Comparison of ENCODE assay signal across 27 cellular contexts in genomic region chr7:130461256-130461655, GRCh38.
"Had no signal": no experiment of that assay in that cellular context is flagged by ENCODE, and none has a peak within 500 bp of the region (broad histone marks: within the 10 kb centered on the region; RNA-seq: fewer than 3 reads in every experiment).

No MANE protein-coding gene starts in this region.

- ATAC-seq: activated CD4-positive, alpha-beta T cell treated with anti-CD3 and anti-CD28 coated beads for 36 hours; activated CD8-positive, alpha-beta memory T cell treated with anti-CD3 and anti-CD28 coated beads, Interleukin-2, amount 10 ng/mL, durations not matched to agents 7 days and 5 days; activated CD8-positive, alpha-beta T cell treated with anti-CD3 and anti-CD28 coated beads, Interleukin-2, amount 10 ng/mL, durations not matched to agents 7 days and 5 days; esophagus mucosa; gastroesophageal sphincter; left colon; psoas muscle; stimulated activated naive B cell treated with anti-CD40 and anti-IgM and Interleukin-4, amounts not matched to agents 10 μg/mL and 1 μg/mL and 100 μg/mL, for 72 hours; upper lobe of right lung had no signal

- DNase-seq: activated CD4-positive, alpha-beta T cell treated with anti-CD3 and anti-CD28 coated beads for 36 hours; activated CD4-positive, CD25-positive, alpha-beta regulatory T cell; activated CD8-positive, alpha-beta memory T cell treated with anti-CD3 and anti-CD28 coated beads, Interleukin-2, amount 10 ng/mL, durations not matched to agents 7 days and 5 days; activated CD8-positive, alpha-beta T cell treated with anti-CD3 and anti-CD28 coated beads, Interleukin-2, amount 10 ng/mL, durations not matched to agents 7 days and 5 days; activated naive CD4-positive, alpha-beta T cell; activated naive CD8-positive, alpha-beta T cell treated with anti-CD3 and anti-CD28 coated beads for 36 hours; activated T-cell treated with anti-CD3 and anti-CD28 coated beads, Interleukin-2, amount 50 U/mL, for 48 hours; brain microvascular endothelial cell; cortex of kidney; hippocampal formation; left colon; mammary epithelial cell; psoas muscle; stimulated activated CD4-positive, alpha-beta T cell treated with anti-CD3 and anti-CD28 coated beads, Interleukin-1b, Interleukin-23, amount 100 ng/mL, for 48 hours; stimulated activated CD4-positive, alpha-beta T cell treated with anti-CD3 and anti-CD28 coated beads, Interleukin-4, amount 100 ng/mL, for 4 hours; stimulated activated naive B cell treated with anti-CD40 and anti-IgM and Interleukin-4, amounts not matched to agents 10 μg/mL and 1 μg/mL and 100 μg/mL, for 72 hours; stomach; tibial artery; upper lobe of right lung had no signal

- H3K4me3 ChIP-seq: ascending aorta, gastroesophageal sphincter, psoas muscle, right atrium auricular region, smooth muscle cell, stomach, suprapubic skin, tibial artery, upper lobe of right lung had no signal

- H3K27me3 ChIP-seq: ascending aorta, brain microvascular endothelial cell, gastroesophageal sphincter, neutrophil, right atrium auricular region, stomach, suprapubic skin, tibial artery, upper lobe of right lung had no signal

- H3K79me2 ChIP-seq: parathyroid adenoma had no signal

- H3K9ac ChIP-seq: parathyroid adenoma had no signal

- H3K27ac ChIP-seq: ascending aorta, brain microvascular endothelial cell, gastroesophageal sphincter, neutrophil, parathyroid adenoma, psoas muscle, right atrium auricular region, stomach, suprapubic skin, tibial artery, upper lobe of right lung had no signal

- H3K9me3 ChIP-seq: neutrophil, upper lobe of right lung had no signal

- H3K36me3 ChIP-seq: ascending aorta, brain microvascular endothelial cell, gastroesophageal sphincter, neutrophil, right atrium auricular region, stomach, suprapubic skin, tibial artery, upper lobe of right lung had no signal

- H3K4me1 ChIP-seq: ascending aorta, gastroesophageal sphincter, parathyroid adenoma, psoas muscle, right atrium auricular region, stomach, suprapubic skin, tibial artery, upper lobe of right lung had no signal

- H3K4me2 ChIP-seq: smooth muscle cell had no signal

- H2AFZ ChIP-seq: parathyroid adenoma had no signal
